In genomic region chr3:171775943-171776342, GRCh38 we compare ENCODE assay signal across 15 cellular contexts.
"Had no signal": no experiment of that assay in that cellular context is flagged by ENCODE, and none has a peak within 500 bp of the region (broad histone marks: within the 10 kb centered on the region; RNA-seq: fewer than 3 reads in every experiment).

No MANE protein-coding gene starts in this region.

- DNase-seq: activated CD4-positive, alpha-beta T cell treated with anti-CD3 and anti-CD28 coated beads, Interleukin-2, amount 50 U/mL, for 1 hour; activated CD8-positive, alpha-beta memory T cell treated with anti-CD3 and anti-CD28 coated beads for 24 hours; activated gamma-delta T cell treated with Interleukin-2 at 50 U/mL for 16 hours; amniotic stem cell; brain microvascular endothelial cell; cerebellar nuclear complex; effector memory CD8-positive, alpha-beta T cell; heart left ventricle; left colon; naive B cell; stimulated activated CD4-positive, alpha-beta T cell treated with anti-CD3 and anti-CD28 coated beads, Interleukin-2, amount 100 ng/mL, for 48 hours had no signal

- H3K4me3 ChIP-seq: heart left ventricle, lung had no signal

- H3K4me1 ChIP-seq: parathyroid adenoma had no signal

- ATAC-seq: activated CD4-positive, CD25-positive, alpha-beta regulatory T cell treated with anti-CD3 and anti-CD28 coated beads, Interleukin-2, amount 50 U/mL, for 24 hours; effector memory CD8-positive, alpha-beta T cell; heart left ventricle; stimulated activated memory B cell treated with anti-CD40 and anti-IgM and Interleukin-4, amounts not matched to agents 10 μg/mL and 1 μg/mL and 100 μg/mL, for 72 hours had no signal

- H3K27ac ChIP-seq: brain microvascular endothelial cell, heart left ventricle, parathyroid adenoma had no signal

- H3K27me3 ChIP-seq: brain microvascular endothelial cell, heart left ventricle had no signal

- H3K36me3 ChIP-seq: brain microvascular endothelial cell, heart left ventricle had no signal

- H3K9me3 ChIP-seq: heart left ventricle had no signal
